25 cellular contexts compared by ENCODE assay signal in the genomic region with DNA sequence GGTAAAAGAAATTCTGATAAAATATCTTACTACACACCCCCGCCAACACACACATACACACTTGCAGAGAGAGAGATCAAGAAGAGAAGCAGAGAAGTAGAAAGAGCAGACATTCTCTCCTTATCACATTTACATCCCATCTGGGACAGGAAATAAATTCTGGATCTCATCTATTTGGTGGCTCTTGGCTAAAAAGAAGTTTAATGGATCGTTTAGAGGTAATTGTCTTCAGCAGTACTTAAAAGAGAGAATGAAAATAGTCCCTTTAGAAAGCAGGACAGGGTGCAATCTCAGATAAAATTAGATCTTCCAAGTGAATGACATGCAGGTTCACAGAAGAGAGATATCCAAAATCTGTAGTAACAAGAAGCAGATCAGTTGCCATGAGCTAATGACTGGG.
"Had no signal": no experiment of that assay in that cellular context is flagged by ENCODE, and none has a peak within 500 bp of the region (broad histone marks: within the 10 kb centered on the region; RNA-seq: fewer than 3 reads in every experiment).

No MANE protein-coding gene starts in this region.

- ATAC-seq: left cardiac atrium; left lung; mucosa of descending colon; naive thymus-derived CD4-positive, alpha-beta T cell; natural killer cell treated with Interleukin-12 subunit alpha and Interleukin-12 subunit beta and Interleukin-15 and Interleukin-18, amount 100 ng/mL, for 72 hours; right lobe of liver; stimulated activated memory B cell treated with anti-CD40 and anti-IgM and Interleukin-4, amounts not matched to agents 10 μg/mL and 1 μg/mL and 100 μg/mL, for 72 hours; stimulated activated naive CD8-positive, alpha-beta T cell treated with anti-CD3 and anti-CD28 coated beads, Interleukin-15, amount 100 ng/mL, for 72 hours had no signal

- H3K4me1 Mint-ChIP-seq: memory B cell; naive thymus-derived CD4-positive, alpha-beta T cell; stimulated activated memory B cell treated with anti-CD40 and anti-IgM and Interleukin-4, amounts not matched to agents 10 μg/mL and 1 μg/mL and 100 μg/mL, for 72 hours; stimulated activated naive CD8-positive, alpha-beta T cell treated with anti-CD3 and anti-CD28 coated beads, Interleukin-15, amount 100 ng/mL, for 72 hours had no signal

- H3K36me3 ChIP-seq: left lung, ovary, right atrium auricular region, right lobe of liver, tibial nerve, vagina had no signal

- H3K27me3 ChIP-seq: left lung, ovary, right atrium auricular region, right lobe of liver, tibial nerve, vagina had no signal

- H3K36me3 Mint-ChIP-seq: memory B cell; stimulated activated memory B cell treated with anti-CD40 and anti-IgM and Interleukin-4, amounts not matched to agents 10 μg/mL and 1 μg/mL and 100 μg/mL, for 72 hours; type B pancreatic cell had no signal

- H3K4me2 ChIP-seq: smooth muscle cell had no signal

- H3K27me3 Mint-ChIP-seq: memory B cell; naive thymus-derived CD4-positive, alpha-beta T cell; natural killer cell treated with Interleukin-12 subunit alpha and Interleukin-12 subunit beta and Interleukin-15 and Interleukin-18, amount 100 ng/mL, for 72 hours; progenitor cell of endocrine pancreas; stimulated activated memory B cell treated with anti-CD40 and anti-IgM and Interleukin-4, amounts not matched to agents 10 μg/mL and 1 μg/mL and 100 μg/mL, for 72 hours; stimulated activated naive CD8-positive, alpha-beta T cell treated with anti-CD3 and anti-CD28 coated beads, Interleukin-15, amount 100 ng/mL, for 72 hours; type B pancreatic cell had no signal

- H3K27ac ChIP-seq: left lung, ovary, right atrium auricular region, right lobe of liver, tibial nerve, vagina had no signal

- H3K4me1 ChIP-seq: left lung, right atrium auricular region, tibial nerve, vagina had no signal

- H3K4me3 Mint-ChIP-seq: memory B cell; naive thymus-derived CD4-positive, alpha-beta T cell; natural killer cell treated with Interleukin-12 subunit alpha and Interleukin-12 subunit beta and Interleukin-15 and Interleukin-18, amount 100 ng/mL, for 72 hours; stimulated activated memory B cell treated with anti-CD40 and anti-IgM and Interleukin-4, amounts not matched to agents 10 μg/mL and 1 μg/mL and 100 μg/mL, for 72 hours; stimulated activated naive CD8-positive, alpha-beta T cell treated with anti-CD3 and anti-CD28 coated beads, Interleukin-15, amount 100 ng/mL, for 72 hours; type B pancreatic cell had no signal

- H3K4me3 ChIP-seq: left lung, mucosa of descending colon, ovary, right atrium auricular region, right lobe of liver, smooth muscle cell, tibial nerve, vagina had no signal

- H3K27ac Mint-ChIP-seq: memory B cell; naive thymus-derived CD4-positive, alpha-beta T cell; natural killer cell treated with Interleukin-12 subunit alpha and Interleukin-12 subunit beta and Interleukin-15 and Interleukin-18, amount 100 ng/mL, for 72 hours; progenitor cell of endocrine pancreas; stimulated activated memory B cell treated with anti-CD40 and anti-IgM and Interleukin-4, amounts not matched to agents 10 μg/mL and 1 μg/mL and 100 μg/mL, for 72 hours; stimulated activated naive CD8-positive, alpha-beta T cell treated with anti-CD3 and anti-CD28 coated beads, Interleukin-15, amount 100 ng/mL, for 72 hours; type B pancreatic cell had no signal

- DNase-seq: hippocampal formation; kidney glomerular epithelial cell; left cardiac atrium; left lung; midbrain; mucosa of descending colon; naive thymus-derived CD4-positive, alpha-beta T cell; ovary; right lobe of liver; stimulated activated CD4-positive, alpha-beta T cell treated with anti-CD3 and anti-CD28 coated beads, Interleukin-1b, Interleukin-23, amount 100 ng/mL, for 48 hours; stimulated activated CD4-positive, alpha-beta T cell treated with anti-CD3 and anti-CD28 coated beads, Interleukin-2, amount 100 ng/mL, for 48 hours; stimulated activated CD4-positive, alpha-beta T cell treated with anti-CD3 and anti-CD28 coated beads, Interleukin-4, amount 100 ng/mL, for 4 hours; stimulated activated CD8-positive, alpha-beta memory T cell treated with anti-CD3 and anti-CD28 coated beads, Interleukin-4, amount 100 ng/mL, for 48 hours; stimulated activated naive CD4-positive, alpha-beta T cell treated with Interleukin-2 at 50 U/mL for 16 hours; stimulated activated naive CD8-positive, alpha-beta T cell treated with anti-CD3 and anti-CD28 coated beads, Interleukin-15, amount 100 ng/mL, for 72 hours; substantia nigra had no signal

- H3K9me3 ChIP-seq: ovary, right atrium auricular region, right lobe of liver, tibial nerve, vagina had no signal
